Comparison of ENCODE assay signal across 15 cellular contexts in the genomic region with DNA sequence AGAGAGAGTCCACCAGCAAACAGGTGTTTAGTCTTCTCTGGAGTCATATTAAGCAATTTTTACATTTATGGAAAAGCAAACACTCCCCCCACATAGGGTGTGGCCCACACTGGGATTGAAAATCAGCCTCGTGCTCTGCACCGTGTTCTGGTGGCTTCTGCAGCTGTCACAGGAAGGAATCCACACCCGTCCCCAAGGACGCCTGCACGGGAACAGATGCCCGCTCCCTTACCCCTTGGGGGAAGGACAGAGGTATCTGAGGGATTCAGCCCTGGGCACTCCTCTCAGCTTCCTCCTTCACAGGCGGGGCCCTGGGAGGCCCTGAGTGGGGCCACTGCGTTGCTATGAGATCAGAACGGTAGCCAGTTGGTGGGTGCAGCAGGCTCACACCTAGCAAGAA. TPM values are rescaled to one million over a fixed set of nuclear protein-coding genes. Genes with fewer than 3 reads are reported as not detected.
A peak's percentile ranks its signal among the peaks of the same experiment; 100 is the strongest.
DNase-seq lines count a peak whose midpoint lies in the region; ATAC-seq and TF ChIP-seq lines count a peak whose summit lies in the region.
"Had no signal": no experiment of that assay in that cellular context is flagged by ENCODE, and none has a peak within 500 bp of the region (broad histone marks: within the 10 kb centered on the region; RNA-seq: fewer than 3 reads in every experiment).

No MANE protein-coding gene starts in this region.

- no peak for TF ChIP-seq POLR2A in heart left ventricle (IDR thresholded peaks at IDR 0.05)

- peaks cover 53% of the 10 kb centered on the region for H3K4me1 Mint-ChIP-seq in Calu3 (ENCODE audit: low read depth, unreplicated experiment)

- H3K27me3 ChIP-seq in heart left ventricle: no peaks in the 10 kb centered on the region
- H3K27me3 ChIP-seq: tibial nerve had no signal

- POLR2A ChIA-PET in OCI-LY7 (lab: Charles Lee): interaction anchor here (0.6 to 1.9 kb wide), 2 partner anchors 17 to 31 kb away, joined by 3 to 5 read pairs; no protein-coding TSS in a partner anchor

- H3K79me2 ChIP-seq in OCI-LY7 (ENCODE audit: insufficient read depth, low read depth, low read length): no peaks in the 10 kb centered on the region

- H3K9me3 ChIP-seq in OCI-LY7 (ENCODE audit: low read length): no peaks in the 10 kb centered on the region
- H3K9me3 ChIP-seq in heart left ventricle: no peaks in the 10 kb centered on the region
- H3K9me3 ChIP-seq: tibial nerve had no signal

- H3K4me3 Mint-ChIP-seq in Calu3 (ENCODE audit: low read depth, unreplicated experiment): no peak overlapping the region
- H3K4me3 Mint-ChIP-seq: activated CD4-positive, alpha-beta T cell treated with anti-CD3 and anti-CD28 coated beads for 36 hours had no signal

- WGBS in heart left ventricle, 4 donors: 55 to 76% (median 57%) methylated on average over 8 to 9 of the region's 9 CpGs

- H4K20me1 ChIP-seq in OCI-LY7 (ENCODE audit: insufficient read depth, low read length): no peaks in the 10 kb centered on the region

- no peaks in the 10 kb centered on the region for H3K9me2 ChIP-seq in OCI-LY7 (ENCODE audit: insufficient read depth, low read length)

- H3K4me3 ChIP-seq in OCI-LY7 (ENCODE audit: low read depth, low read length, poor library complexity, severe bottlenecking) (no peak overlapping the region), heart left ventricle (no peak overlapping the region)
- H3K4me3 ChIP-seq: coronary artery, tibial nerve had no signal

- no peaks in the 10 kb centered on the region for H3K9me3 Mint-ChIP-seq in Calu3 (ENCODE audit: low read depth, unreplicated experiment)

- H3K27ac ChIP-seq in OCI-LY7 (ENCODE audit: low read depth, low read length, poor library complexity, severe bottlenecking): no peak overlapping the region
- peak overlapping the region in 11 of 12 donors; percentile 60 to 84 (median 73) for H3K27ac ChIP-seq in heart left ventricle

- TF ChIP-seq CTCF in OCI-LY7 (conservative IDR thresholded peaks at IDR 0.05; ENCODE audit: low read length): no peak
- TF ChIP-seq CTCF in heart left ventricle (IDR thresholded peaks at IDR 0.05): no peak
- TF ChIP-seq CTCF in omental fat pad (IDR thresholded peaks at IDR 0.05): no peak
- TF ChIP-seq CTCF in Calu3 (IDR thresholded peaks at IDR 0.05; ENCODE audit: unreplicated experiment): no peak

- peak overlapping the region; percentile 55 for H3K4me2 ChIP-seq in OCI-LY7 (ENCODE audit: low read length)

- ATAC-seq in heart left ventricle: peak; percentile 79 to 90 (median 82)
- peak; percentile 24 for ATAC-seq in omental fat pad (ENCODE audit: low FRiP score)
- no peak for ATAC-seq in HG02973 (IDR thresholded peaks at IDR 0.05; ENCODE audit: unreplicated experiment)
- no peak for ATAC-seq in HG02870 (IDR thresholded peaks at IDR 0.05; ENCODE audit: unreplicated experiment)
- ATAC-seq: activated CD4-positive, alpha-beta T cell treated with anti-CD3 and anti-CD28 coated beads for 36 hours had no signal

- H3K27ac Mint-ChIP-seq in Calu3 (ENCODE audit: unreplicated experiment): no peak overlapping the region
- H3K27ac Mint-ChIP-seq: activated CD4-positive, alpha-beta T cell treated with anti-CD3 and anti-CD28 coated beads for 36 hours had no signal

- H2AFZ ChIP-seq in OCI-LY7 (ENCODE audit: low read length): peak overlapping the region; percentile 78

- BruUV-seq in OCI-LY7 (replicated peaks; lab: Mats Ljungman, UMichigan) (no TSS peak), Calu3 (replicated peaks; lab: Mats Ljungman, UMichigan) (no TSS peak)

- H3K36me3 Mint-ChIP-seq in Calu3 (ENCODE audit: insufficient read depth, unreplicated experiment): peaks cover 6% of the 10 kb centered on the region

- no peaks in the 10 kb centered on the region for H3K36me3 ChIP-seq in OCI-LY7 (ENCODE audit: insufficient read depth, low read length)
- no peaks in the 10 kb centered on the region for H3K36me3 ChIP-seq in heart left ventricle
- H3K36me3 ChIP-seq: tibial nerve had no signal

- H3K4me1 ChIP-seq in OCI-LY7 (ENCODE audit: insufficient read depth, low read length, poor library complexity, severe bottlenecking): peaks cover 54% of the 10 kb centered on the region
- peaks cover 8 to 44% (median 33%) of the 10 kb centered on the region in 12 donors for H3K4me1 ChIP-seq in heart left ventricle

- CTCF ChIA-PET in OCI-LY7 (lab: Charles Lee; ENCODE audit: unreplicated experiment) (no interaction called here), Calu3 (lab: Charles Lee) (interaction anchor here (0.6 kb wide), 1 partner anchor 130 kb away, joined by 4 read pairs; no protein-coding TSS in a partner anchor)

- DNase-seq in CMK (ENCODE audit: low read depth): peak; percentile 61
- no peak for DNase-seq in OCI-LY7 (ENCODE audit: low spot score)
- DNase-seq in heart left ventricle: peak in 4 of 5 donors; percentile 57 to 76 (median 70)
- DNase-seq in omental fat pad (ENCODE audit: low spot score): no peak
- no peak for DNase-seq in Calu3
- no peak for DNase-seq in NCI-H187 treated with DMSO at 0.1 percent for 48 hours (lab: John Stamatoyannopoulos, UW)
- DNase-seq: activated CD4-positive, alpha-beta T cell treated with anti-CD3 and anti-CD28 coated beads for 36 hours; C1 segment of cervical spinal cord; foreskin melanocyte; GOT3 had no signal

- intact Hi-C loops in OCI-LY7 (cut with micrococcal nuclease; ENCODE audit: unreplicated experiment): no loop called here
- intact Hi-C loops in heart left ventricle (cut with DNase I): loop anchor here in 1 of 10 donors (5.0 to 10.0 kb wide), 2 partner anchors 165 to 288 kb away; a partner anchor contains a TSS
- intact Hi-C loops in Calu3 (cut with micrococcal nuclease; ENCODE audit: unreplicated experiment): no loop called here

- H3K27me3 Mint-ChIP-seq in Calu3 (ENCODE audit: unreplicated experiment): no peaks in the 10 kb centered on the region
- H3K27me3 Mint-ChIP-seq: activated CD4-positive, alpha-beta T cell treated with anti-CD3 and anti-CD28 coated beads for 36 hours had no signal

RNA-seq across cellular contexts. Expression of a gene that starts 27.8 kb away (rescaled TPM):
- total RNA-seq in OCI-LY7 (2014; rRNA removed; shearing (Covaris generic)): 0.08 and 0.50 TPM in 2 replicates
- not detected in 2 replicates for total RNA-seq in OCI-LY7 (2022)
- total RNA-seq in heart left ventricle: 1 to 10 TPM in 2 of 9 donors, under 1 TPM in 6, not detected in 1; 0.16 to 1.4 (median 0.83) TPM
- under 1 TPM; 0.10 to 0.23 TPM for polyA plus RNA-seq in heart left ventricle
- under 1 TPM in 1 of 4 donors, not detected in 3; 0.46 TPM for total RNA-seq in omental fat pad
- total RNA-seq in Calu3 (2022): 0.49 TPM in 1 of 2 replicates, not detected in the other
- total RNA-seq: lung microvascular endothelial cell had no signal

Comparison
In these comparisons a context has a peak if more than half of its experiments do, and no peak if none do; other contexts are left out.
1. DNase-seq: peak in CMK (single experiment) and heart left ventricle (4 of 5); none in OCI-LY7 (single experiment), omental fat pad (single experiment), Calu3 (single experiment) and NCI-H187 treated with DMSO at 0.1 percent for 48 hours (single experiment).
2. ATAC-seq: peak in heart left ventricle (4 of 4) and omental fat pad (single experiment); none in HG02973 (single experiment) and HG02870 (single experiment).